Comparison of ENCODE assay signal across 24 cellular contexts in the genomic region with DNA sequence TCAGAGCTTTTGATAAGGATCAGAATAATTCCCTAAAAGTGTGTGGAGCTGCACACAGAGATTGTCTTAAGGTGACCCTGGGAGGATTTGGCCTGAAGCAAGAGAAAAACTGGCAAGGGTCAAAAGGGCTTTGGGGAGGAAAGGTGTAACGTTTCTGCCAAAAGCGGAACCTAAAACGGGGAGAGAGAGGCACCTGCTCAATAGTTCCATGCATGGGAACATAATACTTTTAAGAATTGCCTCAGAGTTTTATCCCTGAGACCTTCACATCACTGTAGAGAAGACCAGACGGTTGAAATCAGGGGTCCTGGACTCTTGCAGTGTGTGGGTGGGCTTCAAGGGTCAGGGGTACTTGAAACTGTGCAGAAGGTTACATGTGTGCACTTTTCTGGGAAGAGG. TPM values are rescaled to one million over a fixed set of nuclear protein-coding genes. Genes with fewer than 3 reads are reported as not detected.
DNase-seq lines count a peak whose midpoint lies in the region; ATAC-seq and TF ChIP-seq lines count a peak whose summit lies in the region.
"Had no signal": no experiment of that assay in that cellular context is flagged by ENCODE, and none has a peak within 500 bp of the region (broad histone marks: within the 10 kb centered on the region; RNA-seq: fewer than 3 reads in every experiment).

No MANE protein-coding gene starts in this region.

- no peak for ATAC-seq in activated naive CD8-positive, alpha-beta T cell treated with anti-CD3 and anti-CD28 coated beads, Interleukin-2, amount 10 ng/mL, durations not matched to agents 7 days and 5 days (ENCODE audit: low read depth)
- no peak for ATAC-seq in activated naive CD8-positive, alpha-beta T cell treated with anti-CD3 and anti-CD28 coated beads, Interleukin-2, amount 50 U/mL, for 24 hours
- ATAC-seq: HepG2, left cardiac atrium had no signal

- peaks cover 36 to 76% (median 39%) of the 10 kb centered on the region in 3 donors for H3K4me1 ChIP-seq in esophagus squamous epithelium

- H3K4me1 Mint-ChIP-seq in activated naive CD8-positive, alpha-beta T cell treated with anti-CD3 and anti-CD28 coated beads, Interleukin-2, amount 10 ng/mL, durations not matched to agents 7 days and 5 days, result peaks cover 40% of the 10 kb centered on the region
- H3K4me1 Mint-ChIP-seq in activated naive CD8-positive, alpha-beta T cell treated with anti-CD3 and anti-CD28 coated beads, Interleukin-2, amount 50 U/mL, for 24 hours, result peaks cover 63% of the 10 kb centered on the region
- H3K4me1 Mint-ChIP-seq in immature natural killer cell (peaks cover 74 to 89% of the 10 kb centered on the region in 2 donors), type B pancreatic cell (ENCODE audit: unreplicated experiment) (peaks cover 48% of the 10 kb centered on the region)

- peak overlapping the region; percentile 22 for H3K27ac Mint-ChIP-seq in activated naive CD8-positive, alpha-beta T cell treated with anti-CD3 and anti-CD28 coated beads, Interleukin-2, amount 10 ng/mL, durations not matched to agents 7 days and 5 days
- no peak overlapping the region for H3K27ac Mint-ChIP-seq in activated naive CD8-positive, alpha-beta T cell treated with anti-CD3 and anti-CD28 coated beads, Interleukin-2, amount 50 U/mL, for 24 hours
- H3K27ac Mint-ChIP-seq in immature natural killer cell (peak overlapping the region; percentile 30 to 67 (median 57)), type B pancreatic cell (peak overlapping the region; percentile 21)
- H3K27ac Mint-ChIP-seq: activated naive CD4-positive, alpha-beta T cell treated with anti-CD3 and anti-CD28 coated beads, Interleukin-2, amount 50 U/mL, for 24 hours had no signal

- no peak overlapping the region for H3K4me3 ChIP-seq in esophagus squamous epithelium
- H3K4me3 ChIP-seq: suprapubic skin, vagina had no signal

- WGBS in esophagus squamous epithelium, 2 donors, result 77 to 82% methylated on average over 4 of the region's 4 CpGs

- no peak for TF ChIP-seq CTCF in RWPE1 (conservative IDR thresholded peaks at IDR 0.05; ENCODE audit: low read depth)
- TF ChIP-seq CTCF in type B pancreatic cell (conservative IDR thresholded peaks at IDR 0.05), result no peak
- TF ChIP-seq CTCF in esophagus squamous epithelium (IDR thresholded peaks at IDR 0.05), result no peak

- TF ChIP-seq POLR2A in esophagus squamous epithelium (IDR thresholded peaks at IDR 0.05), result no peak

- H3K4me3 Mint-ChIP-seq in activated naive CD8-positive, alpha-beta T cell treated with anti-CD3 and anti-CD28 coated beads, Interleukin-2, amount 10 ng/mL, durations not matched to agents 7 days and 5 days, result no peak overlapping the region
- H3K4me3 Mint-ChIP-seq in activated naive CD8-positive, alpha-beta T cell treated with anti-CD3 and anti-CD28 coated beads, Interleukin-2, amount 50 U/mL, for 24 hours, result no peak overlapping the region
- H3K4me3 Mint-ChIP-seq in immature natural killer cell (no peak overlapping the region), type B pancreatic cell (no peak overlapping the region)
- H3K4me3 Mint-ChIP-seq: activated naive CD4-positive, alpha-beta T cell treated with anti-CD3 and anti-CD28 coated beads, Interleukin-2, amount 50 U/mL, for 24 hours; CD14-positive monocyte had no signal

- H3K27me3 Mint-ChIP-seq in activated naive CD8-positive, alpha-beta T cell treated with anti-CD3 and anti-CD28 coated beads, Interleukin-2, amount 10 ng/mL, durations not matched to agents 7 days and 5 days, result no peaks in the 10 kb centered on the region
- no peaks in the 10 kb centered on the region for H3K27me3 Mint-ChIP-seq in activated naive CD8-positive, alpha-beta T cell treated with anti-CD3 and anti-CD28 coated beads, Interleukin-2, amount 50 U/mL, for 24 hours
- H3K27me3 Mint-ChIP-seq in immature natural killer cell (ENCODE audit: low read depth in 3 of 3) (peaks cover 6 to 17% (median 12%) of the 10 kb centered on the region in 3 donors), type B pancreatic cell (no peaks in the 10 kb centered on the region)
- H3K27me3 Mint-ChIP-seq: activated naive CD4-positive, alpha-beta T cell treated with anti-CD3 and anti-CD28 coated beads, Interleukin-2, amount 50 U/mL, for 24 hours had no signal

- H3K27ac ChIP-seq in RWPE1 (peak overlapping the region; percentile 97), esophagus squamous epithelium (peak overlapping the region in 1 of 4 donors; percentile 89)
- H3K27ac ChIP-seq: suprapubic skin, vagina had no signal

- H3K9me3 Mint-ChIP-seq in activated naive CD8-positive, alpha-beta T cell treated with anti-CD3 and anti-CD28 coated beads, Interleukin-2, amount 10 ng/mL, durations not matched to agents 7 days and 5 days, result peaks cover 1% of the 10 kb centered on the region
- H3K9me3 Mint-ChIP-seq in activated naive CD8-positive, alpha-beta T cell treated with anti-CD3 and anti-CD28 coated beads, Interleukin-2, amount 50 U/mL, for 24 hours, result no peaks in the 10 kb centered on the region
- H3K9me3 Mint-ChIP-seq in immature natural killer cell (no peaks in the 10 kb centered on the region), type B pancreatic cell (no peaks in the 10 kb centered on the region)
- H3K9me3 Mint-ChIP-seq: activated naive CD4-positive, alpha-beta T cell treated with anti-CD3 and anti-CD28 coated beads, Interleukin-2, amount 50 U/mL, for 24 hours had no signal

- H3K36me3 Mint-ChIP-seq in activated naive CD8-positive, alpha-beta T cell treated with anti-CD3 and anti-CD28 coated beads, Interleukin-2, amount 10 ng/mL, durations not matched to agents 7 days and 5 days, result peaks cover 29% of the 10 kb centered on the region
- H3K36me3 Mint-ChIP-seq in activated naive CD8-positive, alpha-beta T cell treated with anti-CD3 and anti-CD28 coated beads, Interleukin-2, amount 50 U/mL, for 24 hours (ENCODE audit: low read depth), result peaks cover 12% of the 10 kb centered on the region
- H3K36me3 Mint-ChIP-seq in immature natural killer cell, result peaks cover 0 to 11% (median 4%) of the 10 kb centered on the region in 3 donors
- H3K36me3 Mint-ChIP-seq in type B pancreatic cell, result peaks cover 14% of the 10 kb centered on the region

- no peaks in the 10 kb centered on the region for H3K27me3 ChIP-seq in esophagus squamous epithelium
- H3K27me3 ChIP-seq: suprapubic skin, vagina had no signal

- H3K9me3 ChIP-seq in esophagus squamous epithelium, result peaks cover 0 to 12% (median 7%) of the 10 kb centered on the region in 3 donors
- H3K9me3 ChIP-seq: suprapubic skin had no signal

- no peak for DNase-seq in activated naive CD8-positive, alpha-beta T cell treated with anti-CD3 and anti-CD28 coated beads, Interleukin-2, amount 10 ng/mL, durations not matched to agents 7 days and 5 days
- no peak for DNase-seq in activated naive CD8-positive, alpha-beta T cell treated with anti-CD3 and anti-CD28 coated beads, Interleukin-2, amount 50 U/mL, for 24 hours
- no peak for DNase-seq in RWPE1 (ENCODE audit: low spot score)
- no peak for DNase-seq in immature natural killer cell
- no peak for DNase-seq in type B pancreatic cell (ENCODE audit: extremely low spot score, unreplicated experiment)
- no peak for DNase-seq in hepatic stellate cell (ENCODE audit: low spot score)
- no peak for DNase-seq in esophagus squamous epithelium (lab: John Stamatoyannopoulos, UW)
- no peak for DNase-seq in HEK293T (ENCODE audit: extremely low spot score)
- DNase-seq: activated CD8-positive, alpha-beta memory T cell treated with anti-CD3 and anti-CD28 coated beads for 24 hours; aorta; cerebellar nuclear complex; DMS 273 treated with DMSO at 0.1 percent for 48 hours; left cardiac atrium; mesendoderm; NCI-H82; SK-N-SH; small intestine; stimulated activated CD4-positive, alpha-beta T cell treated with anti-CD3 and anti-CD28 coated beads, Interleukin-2, amount 100 ng/mL, for 24 hours; T1000 had no signal

- intact Hi-C loops in esophagus squamous epithelium (cut with DNase I), result loop anchor here (10.0 kb wide), 1 partner anchor 68 kb away; no protein-coding TSS in a partner anchor

- CTCF ChIA-PET in RWPE1 (lab: Yijun Ruan, JAX) (no interaction called here), HEK293T (lab: Yijun Ruan, JAX) (no interaction called here)

- POLR2A ChIA-PET in activated naive CD8-positive, alpha-beta T cell treated with anti-CD3 and anti-CD28 coated beads, Interleukin-2, amount 10 ng/mL, durations not matched to agents 7 days and 5 days (lab: Charles Lee), result interaction anchor here (1.1 kb wide), 1 partner anchor 113 kb away, joined by 3 read pairs; the partner anchor contains the start of gene AP3S2
- POLR2A ChIA-PET in RWPE1 (lab: Yijun Ruan, JAX; ENCODE audit: low non-redundant PET) (no interaction called here), HEK293T (lab: Yijun Ruan, JAX) (interaction anchor here (1.0 to 1.9 kb wide), 3 partner anchors 10 to 94 kb away, joined by 4 to 5 read pairs (median 5); no protein-coding TSS in a partner anchor)

- peaks cover 0 to 6% (median 0%) of the 10 kb centered on the region in 3 donors for H3K36me3 ChIP-seq in esophagus squamous epithelium
- H3K36me3 ChIP-seq: suprapubic skin, vagina had no signal

TF ChIP-seq in HEK293T, 16 proteins besides CTCF, POLR2A, EP300 and RAD21:
- no peak for TF ChIP-seq ELF4 (IDR thresholded peaks at IDR 0.05)
- no peak for TF ChIP-seq BHLHE40 (IDR thresholded peaks at IDR 0.05; ENCODE audit: borderline replicate concordance)
- no peak for TF ChIP-seq SP1 (IDR thresholded peaks at IDR 0.05)
- no peak for TF ChIP-seq NFRKB (IDR thresholded peaks at IDR 0.05)
- no peak for TF ChIP-seq HDGF (IDR thresholded peaks at IDR 0.05; ENCODE audit: borderline replicate concordance)
- no peak for TF ChIP-seq FOXK2 (IDR thresholded peaks at IDR 0.05)
- no peak for TF ChIP-seq FOXA1 (IDR thresholded peaks at IDR 0.05)
- TF ChIP-seq SUZ12 (IDR thresholded peaks at IDR 0.05), result no peak

RNA-seq across cellular contexts. Expression of gene ZNF710, which starts 6.0 kb away (rescaled TPM):
- 10 to 100 TPM; 15.4 to 16.7 TPM for total RNA-seq in activated naive CD8-positive, alpha-beta T cell treated with anti-CD3 and anti-CD28 coated beads, Interleukin-2, amount 10 ng/mL, durations not matched to agents 7 days and 5 days
- 1 to 10 TPM; 1.7 to 3.4 (median 2.3) TPM for polyA plus RNA-seq in immature natural killer cell
- total RNA-seq in type B pancreatic cell (ENCODE audit: low replicate concordance) (34.7 and 47.2 TPM in 2 replicates), esophagus squamous epithelium (10 to 100 TPM; 15.1 to 27.4 (median 21.4) TPM)
